20 cellular contexts compared by ENCODE assay signal in the genomic region with DNA sequence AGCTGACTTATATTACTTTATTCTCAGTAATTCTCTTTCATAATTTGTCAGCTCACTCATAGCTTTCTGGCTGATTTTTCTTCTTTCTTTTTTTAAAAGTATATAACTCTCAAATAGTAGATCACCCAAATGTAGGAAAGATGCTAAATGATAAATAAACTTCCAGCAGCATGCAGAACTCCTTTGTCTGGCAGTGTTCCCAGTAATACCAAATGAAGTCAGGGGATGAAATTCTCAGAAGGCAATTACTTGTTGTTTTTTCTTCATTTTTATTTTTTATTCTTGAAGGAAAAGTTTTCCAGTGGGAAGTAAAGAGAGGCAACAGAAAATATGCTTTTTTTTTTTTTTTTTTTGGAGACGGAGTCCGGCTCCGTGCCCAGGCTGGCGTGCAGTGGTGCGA.
"Had no signal": no experiment of that assay in that cellular context is flagged by ENCODE, and none has a peak within 500 bp of the region (broad histone marks: within the 10 kb centered on the region; RNA-seq: fewer than 3 reads in every experiment).

No MANE protein-coding gene starts in this region.

- FAIRE-seq: bronchial epithelial cell, pancreas had no signal

- H3K4me3 Mint-ChIP-seq: activated CD4-positive, alpha-beta T cell treated with anti-CD3 and anti-CD28 coated beads, Interleukin-2, amount 10 ng/mL, durations not matched to agents 7 days and 5 days; activated CD8-positive, alpha-beta T cell treated with anti-CD3 and anti-CD28 coated beads, Interleukin-2, amount 10 ng/mL, durations not matched to agents 7 days and 5 days; activated naive CD4-positive, alpha-beta T cell treated with anti-CD3 and anti-CD28 coated beads for 36 hours; activated T-cell treated with anti-CD3 and anti-CD28 coated beads, Interleukin-2, amount 50 U/mL, for 24 hours; memory B cell; naive B cell; stimulated activated naive B cell treated with anti-CD40 and anti-IgM and Interleukin-4, amounts not matched to agents 10 μg/mL and 1 μg/mL and 100 μg/mL, for 72 hours had no signal

- DNase-seq: activated CD4-positive, alpha-beta T cell treated with anti-CD3 and anti-CD28 coated beads, Interleukin-2, amount 10 ng/mL, durations not matched to agents 7 days and 5 days; activated CD8-positive, alpha-beta T cell treated with anti-CD3 and anti-CD28 coated beads, Interleukin-2, amount 10 ng/mL, durations not matched to agents 7 days and 5 days; activated naive CD4-positive, alpha-beta T cell treated with anti-CD3 and anti-CD28 coated beads for 36 hours; activated T-cell treated with anti-CD3 and anti-CD28 coated beads, Interleukin-2, amount 50 U/mL, for 24 hours; anterior cingulate cortex; dorsolateral prefrontal cortex; gastrocnemius medialis; head of caudate nucleus; kidney glomerular epithelial cell; mucosa of descending colon; naive B cell; pancreas; right lobe of liver; spleen; stimulated activated naive B cell treated with anti-CD40 and anti-IgM and Interleukin-4, amounts not matched to agents 10 μg/mL and 1 μg/mL and 100 μg/mL, for 72 hours; T1000; transverse colon had no signal

- H3K27me3 Mint-ChIP-seq: activated CD4-positive, alpha-beta T cell treated with anti-CD3 and anti-CD28 coated beads, Interleukin-2, amount 10 ng/mL, durations not matched to agents 7 days and 5 days; activated T-cell treated with anti-CD3 and anti-CD28 coated beads, Interleukin-2, amount 50 U/mL, for 24 hours; memory B cell; naive B cell; stimulated activated naive B cell treated with anti-CD40 and anti-IgM and Interleukin-4, amounts not matched to agents 10 μg/mL and 1 μg/mL and 100 μg/mL, for 72 hours had no signal

- H3K4me3 ChIP-seq: dorsolateral prefrontal cortex, gastrocnemius medialis, mucosa of descending colon, pancreas, right lobe of liver, spleen, transverse colon had no signal

- H3K9me3 ChIP-seq: gastrocnemius medialis, mucosa of descending colon, pancreas, right lobe of liver, spleen, transverse colon had no signal

- H3K9me3 Mint-ChIP-seq: activated CD4-positive, alpha-beta T cell treated with anti-CD3 and anti-CD28 coated beads, Interleukin-2, amount 10 ng/mL, durations not matched to agents 7 days and 5 days; activated naive CD4-positive, alpha-beta T cell treated with anti-CD3 and anti-CD28 coated beads for 36 hours; activated T-cell treated with anti-CD3 and anti-CD28 coated beads, Interleukin-2, amount 50 U/mL, for 24 hours; memory B cell; naive B cell; stimulated activated naive B cell treated with anti-CD40 and anti-IgM and Interleukin-4, amounts not matched to agents 10 μg/mL and 1 μg/mL and 100 μg/mL, for 72 hours had no signal

- H3K36me3 Mint-ChIP-seq: memory B cell; naive B cell; stimulated activated naive B cell treated with anti-CD40 and anti-IgM and Interleukin-4, amounts not matched to agents 10 μg/mL and 1 μg/mL and 100 μg/mL, for 72 hours had no signal

- H3K27ac Mint-ChIP-seq: activated CD4-positive, alpha-beta T cell treated with anti-CD3 and anti-CD28 coated beads, Interleukin-2, amount 10 ng/mL, durations not matched to agents 7 days and 5 days; activated CD8-positive, alpha-beta T cell treated with anti-CD3 and anti-CD28 coated beads, Interleukin-2, amount 10 ng/mL, durations not matched to agents 7 days and 5 days; activated naive CD4-positive, alpha-beta T cell treated with anti-CD3 and anti-CD28 coated beads for 36 hours; activated T-cell treated with anti-CD3 and anti-CD28 coated beads, Interleukin-2, amount 50 U/mL, for 24 hours; memory B cell; naive B cell; stimulated activated naive B cell treated with anti-CD40 and anti-IgM and Interleukin-4, amounts not matched to agents 10 μg/mL and 1 μg/mL and 100 μg/mL, for 72 hours had no signal

- H3K4me1 Mint-ChIP-seq: activated CD4-positive, alpha-beta T cell treated with anti-CD3 and anti-CD28 coated beads, Interleukin-2, amount 10 ng/mL, durations not matched to agents 7 days and 5 days; memory B cell; naive B cell; stimulated activated naive B cell treated with anti-CD40 and anti-IgM and Interleukin-4, amounts not matched to agents 10 μg/mL and 1 μg/mL and 100 μg/mL, for 72 hours had no signal

- H3K27ac ChIP-seq: dorsolateral prefrontal cortex, epithelial cell of prostate, gastrocnemius medialis, right lobe of liver, spleen, transverse colon had no signal

- H3K36me3 ChIP-seq: gastrocnemius medialis, pancreas, right lobe of liver, spleen, transverse colon had no signal

- ATAC-seq: activated CD8-positive, alpha-beta T cell treated with anti-CD3 and anti-CD28 coated beads, Interleukin-2, amount 10 ng/mL, durations not matched to agents 7 days and 5 days; gastrocnemius medialis; mucosa of descending colon; pancreas; right lobe of liver; stimulated activated naive B cell treated with anti-CD40 and anti-IgM and Interleukin-4, amounts not matched to agents 10 μg/mL and 1 μg/mL and 100 μg/mL, for 72 hours had no signal

- H3K27me3 ChIP-seq: dorsolateral prefrontal cortex, gastrocnemius medialis, pancreas, right lobe of liver, spleen, transverse colon had no signal

- H3K4me1 ChIP-seq: gastrocnemius medialis, right lobe of liver, spleen, transverse colon had no signal
